In genomic region chr2:71129891-71130324, GRCh38 we compare ENCODE assay signal across 7 cellular contexts. TPM values are rescaled to one million over a fixed set of nuclear protein-coding genes. Genes with fewer than 3 reads are reported as not detected.
DNase-seq lines count a peak whose midpoint lies in the region; ATAC-seq, FAIRE-seq and TF ChIP-seq lines count a peak whose summit lies in the region.

Gene MCEE (minus strand): TSS chr2:71130229. CDS start chr2:71130219, 10 bp downstream.

- TF ChIP-seq POLR2A in GM12878 (IDR thresholded peaks at IDR 0.05; ENCODE audit: low read depth, low read length), result peak; percentile 89

- in situ Hi-C loops in GM12878 (cut with MboI), result no loop called here

- TF ChIP-seq EP300 in GM12878 (IDR thresholded peaks at IDR 0.05; ENCODE audit: borderline replicate concordance in 1 of 2, control insufficient read depth in 1 of 2, low read depth in 2 of 2, low read length in 2 of 2), result no peak

- RAD21 ChIA-PET in GM12878 (lab: Charles Lee; ENCODE audit: unreplicated experiment), result interaction anchor here (1.3 to 3.2 kb wide), 5 partner anchors 25 to 80 kb away, joined by 3 to 28 read pairs (median 13); partner anchors contain the start of gene NAGK

- TF ChIP-seq CTCF in GM12878 (IDR thresholded peaks at IDR 0.05 in 2 of 3, conservative IDR thresholded peaks at IDR 0.05 in 1 of 3; ENCODE audit: control insufficient read depth in 2 of 3, extremely low read depth in 1 of 3, insufficient read depth in 1 of 3, low read depth in 3 of 3, low read length in 3 of 3), result no peak

- BruUV-seq in GM12878 (replicated peaks; lab: Mats Ljungman, UMichigan), result no TSS peak

- under 1% methylated on average over 30 of the region's 36 CpGs for WGBS in GM12878 (ENCODE audit: insufficient coverage, insufficient replicate concordance, low lambda C conversion rate, missing lambda C conversion rate)

- peaks cover 65% of the 10 kb centered on the region for H3K79me2 ChIP-seq in GM12878 (ENCODE audit: control insufficient read depth, insufficient read depth, low read length)

- CTCF ChIA-PET in GM12878 (lab: Yijun Ruan, JAX), result interaction anchor here (0.7 to 3.9 kb wide), 8 partner anchors 23 to 202 kb away, joined by 3 to 36 read pairs (median 4); partner anchors contain the start of genes NAGK and ZNF638

- H4K20me1 ChIP-seq in GM12878 (ENCODE audit: control insufficient read depth, insufficient read depth), result no peaks in the 10 kb centered on the region

- H3K27me3 ChIP-seq in GM12878 (replicated peaks in 1 of 2; ENCODE audit: control insufficient read depth in 2 of 2, insufficient read depth in 2 of 2, low read length in 1 of 2) (no peaks in the 10 kb centered on the region), iPS-20b (ENCODE audit: insufficient read depth, low read length) (no peaks in the 10 kb centered on the region)

- peak within 1 kb of the TSS; percentile 90 for H3K4me2 ChIP-seq in GM12878 (ENCODE audit: control insufficient read depth, insufficient read depth)

- H3K9ac ChIP-seq in GM12878 (ENCODE audit: control insufficient read depth, insufficient read depth, low read length), result peak within 1 kb of the TSS; percentile 79
- H3K9ac ChIP-seq in iPS-20b (ENCODE audit: low read depth, low read length), result peak within 1 kb of the TSS; percentile 91

- peak within 1 kb of the TSS; percentile 86 for H3K27ac ChIP-seq in GM12878 (ENCODE audit: control insufficient read depth, insufficient read depth)
- peak within 1 kb of the TSS; percentile 84 for H3K27ac ChIP-seq in iPS-20b (ENCODE audit: low read length)

- ATAC-seq in GM18517 (IDR thresholded peaks at IDR 0.05; ENCODE audit: unreplicated experiment), result peak; percentile 76
- peak; percentile 88 for ATAC-seq in HG02943 (IDR thresholded peaks at IDR 0.05; ENCODE audit: low read depth, unreplicated experiment)
- peak; percentile 93 for ATAC-seq in GM12878

- no peaks in the 10 kb centered on the region for H3K9me3 ChIP-seq in GM12878 (replicated peaks; ENCODE audit: control insufficient read depth, insufficient read depth, low read length)
- no peaks in the 10 kb centered on the region for H3K9me3 ChIP-seq in iPS-20b (ENCODE audit: insufficient read depth, low read depth, low read length)

- POLR2A ChIA-PET in GM12878 (lab: Charles Lee), result interaction anchor here (0.8 to 3.7 kb wide), 5 partner anchors 9 to 61 kb away, joined by 3 to 62 read pairs (median 3); partner anchors contain the start of gene NAGK

- TF ChIP-seq RAD21 in GM12878 (IDR thresholded peaks at IDR 0.05; ENCODE audit: insufficient read depth, low read depth, low read length), result no peak

- intact Hi-C loops in GM12878 (cut with micrococcal nuclease; ENCODE audit: unreplicated experiment), result loop anchor here (2.0 kb wide), 2 partner anchors 57 to 65 kb away; no protein-coding TSS in a partner anchor

- no peak for FAIRE-seq in GM12878 (lab: Jason Lieb, UNC)

- SMC1A ChIA-PET in GM12878 (lab: Charles Lee; ENCODE audit: uncharacterized antibody, unreplicated experiment), result interaction anchor here (1.0 to 3.6 kb wide), 4 partner anchors 29 to 80 kb away, joined by 3 to 40 read pairs (median 5); no protein-coding TSS in a partner anchor

- H3K4me1 ChIP-seq in GM12878 (ENCODE audit: control insufficient read depth, insufficient read depth, low read length) (peaks cover 5% of the 10 kb centered on the region; the same call in 1 of the 2 replicates), iPS-20b (ENCODE audit: insufficient read depth, low read length) (peaks cover 7% of the 10 kb centered on the region; the same call in 1 of the 2 replicates)

- H3K4me3 ChIP-seq in GM12878 (peak within 1 kb of the TSS; percentile 93), iPS-20b (ENCODE audit: low read length) (peak within 1 kb of the TSS; percentile 92)

- DNase-seq in NCI-H1694 treated with DMSO at 0.1 percent for 48 hours (lab: John Stamatoyannopoulos, UW), result peak; percentile 95
- peak; percentile 85 for DNase-seq in T1000 (lab: John Stamatoyannopoulos, UW)
- DNase-seq in GM12878 (ENCODE audit: low read depth, low spot score), result peak; percentile 17
- DNase-seq in smooth muscle cell of the brain vasculature (ENCODE audit: low read depth, low spot score), result peak; percentile 49

- H3K36me3 ChIP-seq in GM12878 (ENCODE audit: control insufficient read depth in 2 of 2, insufficient read depth in 2 of 2, low read length in 1 of 2) (peaks cover 1 to 8% of the 10 kb centered on the region in 2 experiments; a peak in 3 of 4 replicates), iPS-20b (ENCODE audit: insufficient read depth, low read depth, low read length) (peaks cover 23% of the 10 kb centered on the region)

- H2AFZ ChIP-seq in GM12878 (ENCODE audit: control insufficient read depth, low read depth, low read length), result peak within 1 kb of the TSS; percentile 99

TF ChIP-seq in GM12878, 131 proteins besides CTCF, POLR2A, EP300 and RAD21 (continues in another document):
- TF ChIP-seq, protein P1, sequence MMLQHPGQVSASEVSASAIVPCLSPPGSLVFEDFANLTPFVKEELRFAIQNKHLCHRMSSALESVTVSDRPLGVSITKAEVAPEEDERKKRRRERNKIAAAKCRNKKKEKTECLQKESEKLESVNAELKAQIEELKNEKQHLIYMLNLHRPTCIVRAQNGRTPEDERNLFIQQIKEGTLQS (IDR thresholded peaks at IDR 0.05; ENCODE audit: borderline replicate concordance, extremely low read depth, low read depth, low read length), result no peak
- TF ChIP-seq LARP7 (IDR thresholded peaks at IDR 0.05) (peak; percentile 45; the same call in 1 of the 2 replicates), ZBTB4 (CRISPR knock-in tag; IDR thresholded peaks at IDR 0.05) (no peak), RUNX3 (IDR thresholded peaks at IDR 0.05; ENCODE audit: low read length) (no peak; the same call in 1 of the 2 replicates), NFYA (IDR thresholded peaks at IDR 0.05; ENCODE audit: borderline replicate concordance, low read depth, low read length) (no peak), CREB1 (IDR thresholded peaks at IDR 0.05; ENCODE audit: low read depth) (peak; percentile 74)
- TF ChIP-seq, protein P2, sequence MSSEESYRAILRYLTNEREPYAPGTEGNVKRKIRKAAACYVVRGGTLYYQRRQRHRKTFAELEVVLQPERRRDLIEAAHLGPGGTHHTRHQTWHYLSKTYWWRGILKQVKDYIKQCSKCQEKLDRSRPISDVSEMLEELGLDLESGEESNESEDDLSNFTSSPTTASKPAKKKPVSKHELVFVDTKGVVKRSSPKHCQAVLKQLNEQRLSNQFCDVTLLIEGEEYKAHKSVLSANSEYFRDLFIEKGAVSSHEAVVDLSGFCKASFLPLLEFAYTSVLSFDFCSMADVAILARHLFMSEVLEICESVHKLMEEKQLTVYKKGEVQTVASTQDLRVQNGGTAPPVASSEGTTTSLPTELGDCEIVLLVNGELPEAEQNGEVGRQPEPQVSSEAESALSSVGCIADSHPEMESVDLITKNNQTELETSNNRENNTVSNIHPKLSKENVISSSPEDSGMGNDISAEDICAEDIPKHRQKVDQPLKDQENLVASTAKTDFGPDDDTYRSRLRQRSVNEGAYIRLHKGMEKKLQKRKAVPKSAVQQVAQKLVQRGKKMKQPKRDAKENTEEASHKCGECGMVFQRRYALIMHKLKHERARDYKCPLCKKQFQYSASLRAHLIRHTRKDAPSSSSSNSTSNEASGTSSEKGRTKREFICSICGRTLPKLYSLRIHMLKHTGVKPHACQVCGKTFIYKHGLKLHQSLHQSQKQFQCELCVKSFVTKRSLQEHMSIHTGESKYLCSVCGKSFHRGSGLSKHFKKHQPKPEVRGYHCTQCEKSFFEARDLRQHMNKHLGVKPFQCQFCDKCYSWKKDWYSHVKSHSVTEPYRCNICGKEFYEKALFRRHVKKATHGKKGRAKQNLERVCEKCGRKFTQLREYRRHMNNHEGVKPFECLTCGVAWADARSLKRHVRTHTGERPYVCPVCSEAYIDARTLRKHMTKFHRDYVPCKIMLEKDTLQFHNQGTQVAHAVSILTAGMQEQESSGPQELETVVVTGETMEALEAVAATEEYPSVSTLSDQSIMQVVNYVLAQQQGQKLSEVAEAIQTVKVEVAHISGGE (CRISPR knock-in tag; IDR thresholded peaks at IDR 0.05), result no peak

RNA-seq across cellular contexts. Expression of gene MCEE, which starts in this region (rescaled TPM):
- 68.9 and 73.3 TPM in 2 replicates for total RNA-seq in GM12878 (2013; cell fraction: nucleolus; rRNA removed)
- total RNA-seq in GM12878 (2014; rRNA removed) (19.3 and 23.5 TPM in 2 replicates), GM12878 (2014; rRNA removed; fragmentation: Illumina TruSeq; extraction: Trizol) (17.1 and 18.0 TPM in 2 replicates), GM12878 (2021) (14.4 and 17.3 TPM in 2 replicates)
- polyA plus RNA-seq in GM12878 (2011; ENCODE audit: low read depth), result 17.5 TPM
- polyA plus RNA-seq in GM12878 (2011; rRNA removed) (19.0 and 24.1 TPM in 2 replicates), GM12878 (2014; fragmentation: Illumina TruSeq; extraction: Trizol) (19.3 and 23.2 TPM in 2 replicates), GM12878 (2014; fragmentation: Nextera tagmentation; extraction: Ambion mirVana) (10 to 100 TPM; 43.6 to 63.4 TPM), GM12878 (2014; rRNA removed) (21.3 and 22.4 TPM in 2 replicates), GM12878 (2016; fragmentation: Nextera tagmentation; extraction: Ambion mirVana) (10 to 100 TPM; 37.7 to 41.9 TPM)
- 8.9 and 10.4 TPM in 2 replicates for polyA plus RNA-seq in GM12878 (2011; cell fraction: cytosol; rRNA removed)
- 21.0 and 23.7 TPM in 2 replicates for polyA plus RNA-seq in GM12878 (2011; cell fraction: nucleus; rRNA removed)
- 21.0 and 21.5 TPM in 2 replicates for polyA plus RNA-seq in GM12878 (2012)
- 6.4 and 10.7 TPM in 2 replicates for polyA minus RNA-seq in GM12878 (2011; rRNA and poly(A)+ RNA removed)
- 2.0 and 2.7 TPM in 2 replicates for polyA minus RNA-seq in GM12878 (2011; cell fraction: cytosol; rRNA and poly(A)+ RNA removed)
- 10.6 and 14.6 TPM in 2 replicates for polyA minus RNA-seq in GM12878 (2011; cell fraction: nucleus; rRNA and poly(A)+ RNA removed)

Comparison
In these comparisons a context has a peak if more than half of its experiments do, and no peak if none do; other contexts are left out.
1. Peak in every context shown above with its lines: DNase-seq, ATAC-seq, H3K4me3 ChIP-seq and H3K27ac ChIP-seq.
2. DNase-seq: peak in every context shown above with its lines; median percentile 95 in NCI-H1694 treated with DMSO at 0.1 percent for 48 hours; 85 in T1000; 49 in smooth muscle cell of the brain vasculature; 17 in GM12878.